2 cellular contexts compared by ENCODE assay signal in the genomic region with DNA sequence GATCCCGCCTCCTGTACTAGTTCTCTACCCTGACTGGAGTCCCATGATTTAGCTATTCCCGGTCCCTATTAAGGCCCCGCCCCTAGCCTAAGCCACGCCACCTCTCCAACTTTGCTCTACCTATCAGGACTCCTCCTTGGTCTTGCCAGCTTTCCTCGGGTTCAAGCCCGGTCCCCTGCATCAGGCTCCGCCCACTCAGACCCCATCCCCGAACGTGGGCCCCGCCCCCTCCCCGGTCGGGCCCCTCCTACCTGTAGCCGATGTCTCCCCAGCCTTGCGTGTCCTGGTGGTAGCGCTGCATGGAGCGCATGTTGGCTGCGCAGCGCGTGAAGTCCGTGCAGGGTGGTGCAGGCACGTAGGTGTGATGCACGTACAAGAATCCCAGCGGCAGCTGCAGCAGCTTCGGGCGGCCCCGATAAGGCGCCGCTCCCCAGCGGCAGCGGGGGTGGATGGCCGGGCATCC.
TF ChIP-seq lines count a peak whose summit lies in the region.

No MANE protein-coding gene starts in this region.

TF ChIP-seq in SK-N-SH, 30 proteins besides CTCF, POLR2A, EP300 and RAD21 (continued from another document):
- TF ChIP-seq GATA2 (CRISPR knock-in tag; IDR thresholded peaks at IDR 0.05) (no peak), TCF12 (IDR thresholded peaks at IDR 0.05) (no peak), FOXJ3 (CRISPR knock-in tag; IDR thresholded peaks at IDR 0.05) (no peak), RXRA (IDR thresholded peaks at IDR 0.05; ENCODE audit: borderline replicate concordance, low read depth) (no peak), FOSL2 (IDR thresholded peaks at IDR 0.05; ENCODE audit: borderline replicate concordance, low read depth) (no peak), SIN3A (IDR thresholded peaks at IDR 0.05; ENCODE audit: borderline replicate concordance, low read depth, low read length) (no peak), TAF1 (IDR thresholded peaks at IDR 0.05; ENCODE audit: borderline replicate concordance, low read depth, low read length) (no peak), MXI1 (IDR thresholded peaks at IDR 0.05; ENCODE audit: low read depth, low read length) (no peak), ELF1 (IDR thresholded peaks at IDR 0.05) (no peak), MEF2A (IDR thresholded peaks at IDR 0.05; ENCODE audit: borderline replicate concordance, low read depth) (no peak)
- TF ChIP-seq, protein P1, sequence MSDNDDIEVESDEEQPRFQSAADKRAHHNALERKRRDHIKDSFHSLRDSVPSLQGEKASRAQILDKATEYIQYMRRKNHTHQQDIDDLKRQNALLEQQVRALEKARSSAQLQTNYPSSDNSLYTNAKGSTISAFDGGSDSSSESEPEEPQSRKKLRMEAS (IDR thresholded peaks at IDR 0.05; ENCODE audit: low read depth): no peak

TF ChIP-seq in SK-N-SH treated with all-trans-retinoic acid at 6 μM for 48 hours, 23 proteins besides CTCF, POLR2A, EP300 and RAD21 (continued from another document):
- TF ChIP-seq RARB (CRISPR knock-in tag; IDR thresholded peaks at IDR 0.05) (no peak), OSR1 (CRISPR knock-in tag; IDR thresholded peaks at IDR 0.05) (no peak), ISL1 (CRISPR knock-in tag; IDR thresholded peaks at IDR 0.05) (no peak), TCF4 (CRISPR knock-in tag; IDR thresholded peaks at IDR 0.05; ENCODE audit: borderline replicate concordance) (no peak), ZC3H10 (CRISPR knock-in tag; IDR thresholded peaks at IDR 0.05) (no peak), CSRNP3 (CRISPR knock-in tag; IDR thresholded peaks at IDR 0.05) (no peak), ZNF565 (CRISPR knock-in tag; conservative IDR thresholded peaks at IDR 0.05; ENCODE audit: low read depth) (no peak)
